17 cellular contexts compared by ENCODE assay signal in the genomic region with DNA sequence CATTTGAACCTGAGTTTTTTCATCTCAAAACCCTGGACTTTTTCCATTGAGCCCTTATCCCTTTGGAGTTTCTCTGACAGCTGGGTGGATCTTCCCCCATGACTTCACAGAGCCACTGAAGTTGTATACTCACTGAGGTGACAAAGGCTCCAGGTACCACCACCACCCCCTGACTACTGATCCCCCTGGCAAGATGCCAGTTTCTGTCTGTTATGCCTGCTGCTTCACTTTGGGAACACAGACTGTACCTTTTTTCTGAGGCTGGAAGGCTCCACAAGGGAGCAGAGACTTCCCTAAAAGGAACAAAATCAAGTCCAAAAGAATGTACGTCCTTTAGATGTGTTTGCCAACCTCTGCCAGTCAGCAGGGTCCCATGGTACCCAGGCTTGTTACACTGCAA.
"Had no signal": no experiment of that assay in that cellular context is flagged by ENCODE, and none has a peak within 500 bp of the region (broad histone marks: within the 10 kb centered on the region; RNA-seq: fewer than 3 reads in every experiment).

No MANE protein-coding gene starts in this region.

- ATAC-seq: gastroesophageal sphincter; stimulated activated naive B cell treated with anti-CD40 and anti-IgM and Interleukin-4, amounts not matched to agents 10 μg/mL and 1 μg/mL and 100 μg/mL, for 72 hours had no signal

- H2AFZ ChIP-seq: neural progenitor cell had no signal

- H3K27ac ChIP-seq: cardiac muscle cell, dorsolateral prefrontal cortex, gastroesophageal sphincter, neural progenitor cell, pancreas, tibial nerve, VCaP had no signal

- H3K9ac ChIP-seq: neural progenitor cell had no signal

- H3K9me3 ChIP-seq: pancreas had no signal

- H3K4me1 Mint-ChIP-seq: activated naive CD4-positive, alpha-beta T cell treated with anti-CD3 and anti-CD28 coated beads, Interleukin-2, amount 10 ng/mL, durations not matched to agents 7 days and 5 days; naive B cell; stimulated activated naive B cell treated with anti-CD40 and anti-IgM and Interleukin-4, amounts not matched to agents 10 μg/mL and 1 μg/mL and 100 μg/mL, for 72 hours had no signal

- H3K4me3 Mint-ChIP-seq: activated naive CD4-positive, alpha-beta T cell treated with anti-CD3 and anti-CD28 coated beads, Interleukin-2, amount 10 ng/mL, durations not matched to agents 7 days and 5 days; endodermal cell; naive B cell; neural progenitor cell; stimulated activated naive B cell treated with anti-CD40 and anti-IgM and Interleukin-4, amounts not matched to agents 10 μg/mL and 1 μg/mL and 100 μg/mL, for 72 hours had no signal

- FAIRE-seq: islet of Langerhans, pancreas had no signal

- H3K4me3 ChIP-seq: cardiac muscle cell, dorsolateral prefrontal cortex, gastroesophageal sphincter, lung, neural progenitor cell, pancreas, tibial nerve had no signal

- DNase-seq: activated CD4-positive, alpha-beta T cell treated with anti-CD3 and anti-CD28 coated beads, Interleukin-2, amount 50 U/mL, for 48 hours; activated naive CD4-positive, alpha-beta T cell treated with anti-CD3 and anti-CD28 coated beads, Interleukin-2, amount 10 ng/mL, durations not matched to agents 7 days and 5 days; dorsolateral prefrontal cortex; naive B cell; pancreas; retina; stimulated activated CD4-positive, alpha-beta T cell treated with anti-CD3 and anti-CD28 coated beads, Interleukin-2, amount 100 ng/mL, for 48 hours; stimulated activated naive B cell treated with anti-CD40 and anti-IgM and Interleukin-4, amounts not matched to agents 10 μg/mL and 1 μg/mL and 100 μg/mL, for 72 hours had no signal

- H3K27me3 ChIP-seq: cardiac muscle cell, dorsolateral prefrontal cortex, gastroesophageal sphincter, neural progenitor cell, pancreas, tibial nerve had no signal

- H3K9me3 Mint-ChIP-seq: activated T-helper 2 cell treated with anti-CD3 and anti-CD28 coated beads, Interferon-gamma antibody, Interleukin-2, Interleukin-4, amounts not matched to agents 10 μg/mL and 5 μg/mL and 100 μg/mL, durations not matched to agents 14 hours and 24 hours and 36 hours had no signal

- H3K4me2 ChIP-seq: neural progenitor cell had no signal

- H3K36me3 ChIP-seq: cardiac muscle cell, gastroesophageal sphincter, neural progenitor cell, pancreas, tibial nerve had no signal

- H3K36me3 Mint-ChIP-seq: activated naive CD4-positive, alpha-beta T cell treated with anti-CD3 and anti-CD28 coated beads, Interleukin-2, amount 10 ng/mL, durations not matched to agents 7 days and 5 days; naive B cell; neural progenitor cell had no signal

- H3K27ac Mint-ChIP-seq: activated naive CD4-positive, alpha-beta T cell treated with anti-CD3 and anti-CD28 coated beads, Interleukin-2, amount 10 ng/mL, durations not matched to agents 7 days and 5 days; activated T-helper 2 cell treated with anti-CD3 and anti-CD28 coated beads, Interferon-gamma antibody, Interleukin-2, Interleukin-4, amounts not matched to agents 10 μg/mL and 5 μg/mL and 100 μg/mL, durations not matched to agents 14 hours and 24 hours and 36 hours; endodermal cell; naive B cell; neural progenitor cell; stimulated activated naive B cell treated with anti-CD40 and anti-IgM and Interleukin-4, amounts not matched to agents 10 μg/mL and 1 μg/mL and 100 μg/mL, for 72 hours had no signal
